Comparison of ENCODE assay signal across 1 cellular context in genomic region chr12:40107803-40108620, GRCh38.
TF ChIP-seq lines count a peak whose summit lies in the region.

No MANE protein-coding gene starts in this region.

TF ChIP-seq in HepG2, 621 proteins besides CTCF, POLR2A, EP300 and RAD21:
- TF ChIP-seq CREB1 (IDR thresholded peaks at IDR 0.05) = 0 out of 2 replicates have a peak, but pooled peaks have one; percentile 9
- no peak for TF ChIP-seq CREB1 (CRISPR knock-in tag; IDR thresholded peaks at IDR 0.05)
- TF ChIP-seq MAFF (IDR thresholded peaks at IDR 0.05; ENCODE audit: low read depth, low read length) = no peak
- no peak for TF ChIP-seq SOX5 (CRISPR knock-in tag; IDR thresholded peaks at IDR 0.05; ENCODE audit: borderline replicate concordance)
- 0 out of 2 replicates have a peak, but pooled peaks have one; percentile 11 for TF ChIP-seq NFKBIZ (CRISPR knock-in tag; IDR thresholded peaks at IDR 0.05)
